8 cellular contexts compared by ENCODE assay signal in the genomic region with DNA sequence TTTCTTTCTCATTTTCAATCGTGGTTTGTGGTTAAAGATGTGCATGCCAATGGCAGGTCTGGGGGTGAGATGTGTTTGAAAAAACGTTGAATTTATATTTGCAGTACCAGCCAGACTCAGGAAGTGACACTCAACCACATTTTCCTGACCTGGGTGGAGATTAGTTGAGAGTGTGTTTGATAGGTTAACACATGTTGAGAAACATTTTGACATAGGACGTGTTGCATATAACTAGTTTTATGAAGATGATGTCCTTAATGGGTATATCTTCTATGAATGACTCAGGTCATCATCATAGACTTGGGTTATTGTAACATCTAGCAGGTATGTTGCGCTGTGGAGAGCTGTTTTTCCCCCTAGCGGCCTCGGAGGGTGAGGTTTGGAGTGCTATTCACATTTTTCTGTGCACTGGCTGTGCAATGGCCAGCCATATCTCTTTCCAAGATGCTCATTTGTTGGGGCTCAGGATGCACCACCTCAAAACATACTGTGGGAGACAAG. TPM values are rescaled to one million over a fixed set of nuclear protein-coding genes. Genes with fewer than 3 reads are reported as not detected.
DNase-seq lines count a peak whose midpoint lies in the region; ATAC-seq and TF ChIP-seq lines count a peak whose summit lies in the region.

No MANE protein-coding gene starts in this region.

- ATAC-seq in GM18907 (IDR thresholded peaks at IDR 0.05; ENCODE audit: unreplicated experiment) (peak; percentile 89), HG03025 (IDR thresholded peaks at IDR 0.05; ENCODE audit: low FRiP score, unreplicated experiment) (peak; percentile 80), Panc1 (peak; percentile 69; the same call in 1 of the 2 replicates), natural killer cell (peak; percentile 85 to 95 (median 91)), gastrocnemius medialis (no peak)

- in situ Hi-C loops in Panc1 (cut with HindIII; ENCODE audit: low pct_unique_long_range_greater_than_20kb, low sequenced_read_pairs) = no loop called here
- in situ Hi-C loops in gastrocnemius medialis (cut with MboI; ENCODE audit: low sequenced_read_pairs in 4 of 4) = no loop called here

- H3K36me3 ChIP-seq in Panc1 (ENCODE audit: control insufficient read depth, insufficient read depth, low read length) (no peaks in the 10 kb centered on the region), gastrocnemius medialis (no peaks in the 10 kb centered on the region)

- H3K27ac ChIP-seq in Panc1 (ENCODE audit: low read length) = no peak overlapping the region
- no peak overlapping the region for H3K27ac ChIP-seq in gastrocnemius medialis
- no peak overlapping the region for H3K27ac ChIP-seq in caudate nucleus (ENCODE audit: low read depth, low read length)

- BruUV-seq in Panc1 (replicated peaks; lab: Mats Ljungman, UMichigan) = no TSS peak

- TF ChIP-seq CTCF in Panc1 (IDR thresholded peaks at IDR 0.05) = peak; percentile 46
- TF ChIP-seq CTCF in natural killer cell (IDR thresholded peaks at IDR 0.05) = peak; percentile 65
- no peak for TF ChIP-seq CTCF in gastrocnemius medialis (IDR thresholded peaks at IDR 0.05 in 4 of 5, conservative IDR thresholded peaks at IDR 0.05 in 1 of 5)

- peak overlapping the region; percentile 76 for H3K4me3 Mint-ChIP-seq in activated T-helper 1 cell treated with anti-CD3 and anti-CD28 coated beads, Interleukin-12 subunit alpha, Interleukin-12 subunit beta, Interleukin-2, Interleukin-4 antibody, amounts not matched to agents 30 ng/mL and 10 ng/mL and 1 ng/mL, durations not matched to agents 14 hours and 24 hours and 36 hours
- peak overlapping the region; percentile 90 for H3K4me3 Mint-ChIP-seq in natural killer cell

- peaks cover 4% of the 10 kb centered on the region for H3K9me3 Mint-ChIP-seq in activated T-helper 1 cell treated with anti-CD3 and anti-CD28 coated beads, Interleukin-12 subunit alpha, Interleukin-12 subunit beta, Interleukin-2, Interleukin-4 antibody, amounts not matched to agents 30 ng/mL and 10 ng/mL and 1 ng/mL, durations not matched to agents 14 hours and 24 hours and 36 hours
- H3K9me3 Mint-ChIP-seq in natural killer cell = no peaks in the 10 kb centered on the region

- no peak for DNase-seq in Panc1 (ENCODE audit: low read depth, low spot score)
- peak; percentile 73 for DNase-seq in activated T-helper 1 cell treated with anti-CD3 and anti-CD28 coated beads, Interleukin-12 subunit alpha, Interleukin-12 subunit beta, Interleukin-2, Interleukin-4 antibody, amounts not matched to agents 30 ng/mL and 10 ng/mL and 1 ng/mL, durations not matched to agents 14 hours and 24 hours and 36 hours (ENCODE audit: low spot score)
- DNase-seq in natural killer cell = peak; percentile 68
- DNase-seq in gastrocnemius medialis = no peak
- DNase-seq in caudate nucleus (lab: John Stamatoyannopoulos, UW) = no peak
- no peak for DNase-seq in GOT3 (lab: John Stamatoyannopoulos, UW)

- intact Hi-C loops in Panc1 (cut with micrococcal nuclease; ENCODE audit: unreplicated experiment) = no loop called here
- intact Hi-C loops in activated T-helper 1 cell treated with anti-CD3 and anti-CD28 coated beads, Interleukin-12 subunit alpha, Interleukin-12 subunit beta, Interleukin-2, Interleukin-4 antibody, amounts not matched to agents 30 ng/mL and 10 ng/mL and 1 ng/mL, durations not matched to agents 14 hours and 24 hours and 36 hours (cut with micrococcal nuclease) = loop anchor here (1.0 to 5.0 kb wide), 15 partner anchors 10 to 1821 kb away; partner anchors contain the start of genes CD38, CPEB2, FAM200B and FBXL5
- intact Hi-C loops in natural killer cell (cut with micrococcal nuclease) = loop anchor here (1.0 to 10.0 kb wide), 6 partner anchors 10 to 1821 kb away; partner anchors contain the start of genes CPEB2 and LAP3
- intact Hi-C loops in gastrocnemius medialis (cut with DNase I; ENCODE audit: low total_unique reads) = no loop called here

- H3K27me3 ChIP-seq in Panc1 (ENCODE audit: control insufficient read depth, insufficient read depth, low read length) = peaks cover 2% of the 10 kb centered on the region; the same call in 1 of the 2 replicates
- H3K27me3 ChIP-seq in gastrocnemius medialis = no peaks in the 10 kb centered on the region

- no peak for TF ChIP-seq POLR2A in gastrocnemius medialis (IDR thresholded peaks at IDR 0.05)

- H3K36me3 Mint-ChIP-seq in activated T-helper 1 cell treated with anti-CD3 and anti-CD28 coated beads, Interleukin-12 subunit alpha, Interleukin-12 subunit beta, Interleukin-2, Interleukin-4 antibody, amounts not matched to agents 30 ng/mL and 10 ng/mL and 1 ng/mL, durations not matched to agents 14 hours and 24 hours and 36 hours (ENCODE audit: low read depth) = peaks cover 1% of the 10 kb centered on the region
- no peaks in the 10 kb centered on the region for H3K36me3 Mint-ChIP-seq in natural killer cell

- H3K27me3 Mint-ChIP-seq in activated T-helper 1 cell treated with anti-CD3 and anti-CD28 coated beads, Interleukin-12 subunit alpha, Interleukin-12 subunit beta, Interleukin-2, Interleukin-4 antibody, amounts not matched to agents 30 ng/mL and 10 ng/mL and 1 ng/mL, durations not matched to agents 14 hours and 24 hours and 36 hours (ENCODE audit: insufficient read depth) = no peaks in the 10 kb centered on the region
- peaks cover 0 to 4% of the 10 kb centered on the region in 2 donors for H3K27me3 Mint-ChIP-seq in natural killer cell (ENCODE audit: low read depth in 2 of 2)

- CTCF ChIA-PET in Panc1 (lab: Charles Lee) = no interaction called here

- POLR2A ChIA-PET in Panc1 (lab: Charles Lee) = no interaction called here

- H3K4me1 ChIP-seq in Panc1 (ENCODE audit: control insufficient read depth, insufficient read depth, low read length) = no peaks in the 10 kb centered on the region
- H3K4me1 ChIP-seq in gastrocnemius medialis = no peaks in the 10 kb centered on the region

- peak overlapping the region; percentile 94 for H3K27ac Mint-ChIP-seq in activated T-helper 1 cell treated with anti-CD3 and anti-CD28 coated beads, Interleukin-12 subunit alpha, Interleukin-12 subunit beta, Interleukin-2, Interleukin-4 antibody, amounts not matched to agents 30 ng/mL and 10 ng/mL and 1 ng/mL, durations not matched to agents 14 hours and 24 hours and 36 hours
- peak overlapping the region; percentile 79 to 88 for H3K27ac Mint-ChIP-seq in natural killer cell

- H3K9me3 ChIP-seq in Panc1 (ENCODE audit: control insufficient read depth, insufficient read depth, low read depth, low read length) (no peaks in the 10 kb centered on the region), gastrocnemius medialis (no peaks in the 10 kb centered on the region)

- peaks cover 54% of the 10 kb centered on the region for H3K4me1 Mint-ChIP-seq in activated T-helper 1 cell treated with anti-CD3 and anti-CD28 coated beads, Interleukin-12 subunit alpha, Interleukin-12 subunit beta, Interleukin-2, Interleukin-4 antibody, amounts not matched to agents 30 ng/mL and 10 ng/mL and 1 ng/mL, durations not matched to agents 14 hours and 24 hours and 36 hours (ENCODE audit: low read depth)
- H3K4me1 Mint-ChIP-seq in natural killer cell = peaks cover 48 to 49% of the 10 kb centered on the region in 2 donors

- H3K4me3 ChIP-seq in Panc1 (ENCODE audit: low read depth in 2 of 2, low read length in 2 of 2) = no peak overlapping the region
- no peak overlapping the region for H3K4me3 ChIP-seq in gastrocnemius medialis

RNA-seq across cellular contexts. Expression of gene CD38, which starts 21.7 kb away (rescaled TPM):
- total RNA-seq in Panc1 (2021; ENCODE audit: unreplicated experiment) (0.15 TPM), natural killer cell (100 to 1,000 TPM in 1 of 3 donors, 10 to 100 TPM in 2; 91.8 to 124 (median 98.8) TPM), gastrocnemius medialis (1 to 10 TPM in 3 of 4 donors, under 1 TPM in 1; 0.73 to 9.0 (median 2.4) TPM)
- not detected for polyA plus RNA-seq in Panc1 (2012; ENCODE audit: insufficient read length)
- total RNA-seq in activated T-helper 1 cell treated with anti-CD3 and anti-CD28 coated beads, Interleukin-12 subunit alpha, Interleukin-12 subunit beta, Interleukin-2, Interleukin-4 antibody, amounts not matched to agents 30 ng/mL and 10 ng/mL and 1 ng/mL, durations not matched to agents 14 hours and 24 hours and 36 hours = 148 and 152 TPM in 2 replicates

RNA-seq across cellular contexts. Expression of gene BST1, which starts 53.5 kb away (rescaled TPM):
- total RNA-seq in Panc1 (2021; ENCODE audit: unreplicated experiment) (3.0 TPM), natural killer cell (1 to 10 TPM; 1.8 to 6.4 (median 2.2) TPM), gastrocnemius medialis (1 to 10 TPM in 2 of 4 donors, under 1 TPM in 2; 0.26 to 2.1 (median 0.95) TPM)
- polyA plus RNA-seq in Panc1 (2012; ENCODE audit: insufficient read length) = 3.1 TPM
- total RNA-seq in activated T-helper 1 cell treated with anti-CD3 and anti-CD28 coated beads, Interleukin-12 subunit alpha, Interleukin-12 subunit beta, Interleukin-2, Interleukin-4 antibody, amounts not matched to agents 30 ng/mL and 10 ng/mL and 1 ng/mL, durations not matched to agents 14 hours and 24 hours and 36 hours = 0.81 and 0.93 TPM in 2 replicates

Comparison
In these comparisons a context has a peak if more than half of its experiments do, and no peak if none do; other contexts are left out.
1. ATAC-seq: peak in GM18907 (single experiment), HG03025 (single experiment), Panc1 (single experiment) and natural killer cell (3 of 3); none in gastrocnemius medialis (0 of 2).
2. DNase-seq: peak in activated T-helper 1 cell treated with anti-CD3 and anti-CD28 coated beads, Interleukin-12 subunit alpha, Interleukin-12 subunit beta, Interleukin-2, Interleukin-4 antibody, amounts not matched to agents 30 ng/mL and 10 ng/mL and 1 ng/mL, durations not matched to agents 14 hours and 24 hours and 36 hours (single experiment) and natural killer cell (single experiment); none in Panc1 (single experiment), gastrocnemius medialis (0 of 2), caudate nucleus (0 of 61) and GOT3 (single experiment).
3. CTCF ChIP-seq: peak in Panc1 (single experiment) and natural killer cell (single experiment); none in gastrocnemius medialis (0 of 5).
4. RNA of gene CD38, which starts 21.7 kb away (total RNA-seq): 148 to 152 TPM in activated T-helper 1 cell treated with anti-CD3 and anti-CD28 coated beads, Interleukin-12 subunit alpha, Interleukin-12 subunit beta, Interleukin-2, Interleukin-4 antibody, amounts not matched to agents 30 ng/mL and 10 ng/mL and 1 ng/mL, durations not matched to agents 14 hours and 24 hours and 36 hours and 91.8 to 124 TPM in natural killer cell; 0.73 to 9.0 TPM in gastrocnemius medialis and 0.15 TPM in Panc1 (single experiment); every median in the first group is over 4 times any median in the second.
5. intact Hi-C loops: an anchor here in activated T-helper 1 cell treated with anti-CD3 and anti-CD28 coated beads, Interleukin-12 subunit alpha, Interleukin-12 subunit beta, Interleukin-2, Interleukin-4 antibody, amounts not matched to agents 30 ng/mL and 10 ng/mL and 1 ng/mL, durations not matched to agents 14 hours and 24 hours and 36 hours (1.0 to 5.0 kb wide) and natural killer cell (1.0 to 10.0 kb wide); none called in Panc1 and gastrocnemius medialis.